1 cellular context compared by ENCODE assay signal in the genomic region with DNA sequence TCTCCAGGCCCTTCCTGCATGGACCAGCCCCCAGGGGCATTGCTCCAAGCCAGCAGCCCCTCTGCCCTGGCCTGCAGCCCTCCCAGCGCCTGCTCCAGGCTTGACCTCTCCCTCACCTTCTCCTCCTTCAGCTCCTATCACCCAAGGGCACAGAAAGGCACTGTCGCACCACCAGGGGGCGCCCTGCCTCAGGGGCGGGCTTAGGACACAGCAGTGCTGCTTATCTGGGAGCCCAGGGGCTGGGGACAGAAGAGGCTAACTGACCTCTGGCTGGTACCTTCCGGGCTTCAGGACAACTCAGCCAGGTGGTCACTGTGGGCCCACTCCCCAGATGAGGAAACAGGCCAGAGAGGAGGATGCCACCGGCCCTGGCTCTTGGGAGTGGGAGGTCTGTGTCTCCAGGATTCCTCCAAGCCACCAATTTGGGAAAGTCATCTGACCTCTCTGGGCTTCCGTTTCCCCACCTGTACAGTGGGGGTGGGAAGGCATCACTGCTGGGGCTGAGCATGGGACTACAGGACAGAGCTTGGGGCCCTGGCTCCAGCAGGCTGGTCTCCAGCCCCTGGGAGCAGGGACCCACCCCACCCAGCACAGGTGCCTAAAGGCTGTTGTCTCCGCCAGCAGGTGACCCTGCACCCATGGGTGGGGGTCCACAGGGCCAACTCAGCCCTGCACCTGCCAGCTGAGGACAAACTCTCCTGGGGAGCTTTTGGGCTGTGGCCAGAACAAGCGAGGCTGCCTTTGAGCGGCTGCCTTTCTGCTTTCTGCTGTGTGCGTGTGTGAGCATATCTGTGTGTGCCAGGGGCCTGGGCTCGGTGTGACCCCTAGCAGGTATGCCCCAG.
A peak's percentile ranks its signal among the peaks of the same experiment; 100 is the strongest.
TF ChIP-seq lines count a peak whose summit lies in the region.

No MANE protein-coding gene starts in this region.

TF ChIP-seq in HEK293, 187 proteins besides CTCF, POLR2A, EP300 and RAD21 (continued from another document):
- TF ChIP-seq, protein P1, sequence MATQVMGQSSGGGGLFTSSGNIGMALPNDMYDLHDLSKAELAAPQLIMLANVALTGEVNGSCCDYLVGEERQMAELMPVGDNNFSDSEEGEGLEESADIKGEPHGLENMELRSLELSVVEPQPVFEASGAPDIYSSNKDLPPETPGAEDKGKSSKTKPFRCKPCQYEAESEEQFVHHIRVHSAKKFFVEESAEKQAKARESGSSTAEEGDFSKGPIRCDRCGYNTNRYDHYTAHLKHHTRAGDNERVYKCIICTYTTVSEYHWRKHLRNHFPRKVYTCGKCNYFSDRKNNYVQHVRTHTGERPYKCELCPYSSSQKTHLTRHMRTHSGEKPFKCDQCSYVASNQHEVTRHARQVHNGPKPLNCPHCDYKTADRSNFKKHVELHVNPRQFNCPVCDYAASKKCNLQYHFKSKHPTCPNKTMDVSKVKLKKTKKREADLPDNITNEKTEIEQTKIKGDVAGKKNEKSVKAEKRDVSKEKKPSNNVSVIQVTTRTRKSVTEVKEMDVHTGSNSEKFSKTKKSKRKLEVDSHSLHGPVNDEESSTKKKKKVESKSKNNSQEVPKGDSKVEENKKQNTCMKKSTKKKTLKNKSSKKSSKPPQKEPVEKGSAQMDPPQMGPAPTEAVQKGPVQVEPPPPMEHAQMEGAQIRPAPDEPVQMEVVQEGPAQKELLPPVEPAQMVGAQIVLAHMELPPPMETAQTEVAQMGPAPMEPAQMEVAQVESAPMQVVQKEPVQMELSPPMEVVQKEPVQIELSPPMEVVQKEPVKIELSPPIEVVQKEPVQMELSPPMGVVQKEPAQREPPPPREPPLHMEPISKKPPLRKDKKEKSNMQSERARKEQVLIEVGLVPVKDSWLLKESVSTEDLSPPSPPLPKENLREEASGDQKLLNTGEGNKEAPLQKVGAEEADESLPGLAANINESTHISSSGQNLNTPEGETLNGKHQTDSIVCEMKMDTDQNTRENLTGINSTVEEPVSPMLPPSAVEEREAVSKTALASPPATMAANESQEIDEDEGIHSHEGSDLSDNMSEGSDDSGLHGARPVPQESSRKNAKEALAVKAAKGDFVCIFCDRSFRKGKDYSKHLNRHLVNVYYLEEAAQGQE (tag by site-specific recombination; IDR thresholded peaks at IDR 0.05): no peak
- TF ChIP-seq ZNF248 (tag by site-specific recombination; IDR thresholded peaks at IDR 0.05) (no peak), ZNF555 (tag by site-specific recombination; conservative IDR thresholded peaks at IDR 0.05) (no peak), ZNF121 (tag by site-specific recombination; IDR thresholded peaks at IDR 0.05) (no peak), ZSCAN30 (tag by site-specific recombination; IDR thresholded peaks at IDR 0.05) (peak; percentile 87; the same call in 1 of the 2 replicates), ZNF843 (tag by site-specific recombination; IDR thresholded peaks at IDR 0.05) (no peak), ZNF114 (tag by site-specific recombination; IDR thresholded peaks at IDR 0.05) (no peak), GFI1B (tag by site-specific recombination; IDR thresholded peaks at IDR 0.05) (no peak), ZNF501 (tag by site-specific recombination; IDR thresholded peaks at IDR 0.05) (0 out of 2 replicates have a peak, but pooled peaks have one; percentile 44), SALL2 (tag by site-specific recombination; IDR thresholded peaks at IDR 0.05; ENCODE audit: borderline replicate concordance) (no peak), ZNF560 (tag by site-specific recombination; IDR thresholded peaks at IDR 0.05; ENCODE audit: borderline replicate concordance) (no peak), ZNF37A (tag by site-specific recombination; IDR thresholded peaks at IDR 0.05) (no peak), SP3 (tag by site-specific recombination; IDR thresholded peaks at IDR 0.05) (peak; percentile 21; the same call in 1 of the 2 replicates), ZNF777 (tag by site-specific recombination; IDR thresholded peaks at IDR 0.05; ENCODE audit: borderline replicate concordance) (no peak), ZSCAN23 (tag by site-specific recombination; IDR thresholded peaks at IDR 0.05) (no peak), ZNF654 (tag by site-specific recombination; IDR thresholded peaks at IDR 0.05; ENCODE audit: low read depth) (peak; percentile 35), ZNF214 (tag by site-specific recombination; IDR thresholded peaks at IDR 0.05; ENCODE audit: borderline replicate concordance) (no peak), ZNF174 (tag by site-specific recombination; IDR thresholded peaks at IDR 0.05) (no peak), ZNF549 (tag by site-specific recombination; IDR thresholded peaks at IDR 0.05) (no peak), ZNF426 (tag by site-specific recombination; IDR thresholded peaks at IDR 0.05) (no peak), ZNF626 (tag by site-specific recombination; IDR thresholded peaks at IDR 0.05) (no peak), ZNF473 (tag by site-specific recombination; IDR thresholded peaks at IDR 0.05) (no peak), PRDM1 (tag by site-specific recombination; IDR thresholded peaks at IDR 0.05) (no peak), REPIN1 (tag by site-specific recombination; IDR thresholded peaks at IDR 0.05; ENCODE audit: low read depth) (no peak), ZNF670 (tag by site-specific recombination; IDR thresholded peaks at IDR 0.05; ENCODE audit: low read depth) (no peak), OSR2 (tag by site-specific recombination; IDR thresholded peaks at IDR 0.05) (peak; percentile 78), ZNF311 (tag by site-specific recombination; IDR thresholded peaks at IDR 0.05; ENCODE audit: borderline replicate concordance) (no peak), ZNF791 (tag by site-specific recombination; IDR thresholded peaks at IDR 0.05) (no peak)
- TF ChIP-seq, protein P2, sequence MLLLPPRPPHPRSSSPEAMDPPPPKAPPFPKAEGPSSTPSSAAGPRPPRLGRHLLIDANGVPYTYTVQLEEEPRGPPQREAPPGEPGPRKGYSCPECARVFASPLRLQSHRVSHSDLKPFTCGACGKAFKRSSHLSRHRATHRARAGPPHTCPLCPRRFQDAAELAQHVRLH (tag by site-specific recombination; IDR thresholded peaks at IDR 0.05): no peak
- TF ChIP-seq, protein P3, sequence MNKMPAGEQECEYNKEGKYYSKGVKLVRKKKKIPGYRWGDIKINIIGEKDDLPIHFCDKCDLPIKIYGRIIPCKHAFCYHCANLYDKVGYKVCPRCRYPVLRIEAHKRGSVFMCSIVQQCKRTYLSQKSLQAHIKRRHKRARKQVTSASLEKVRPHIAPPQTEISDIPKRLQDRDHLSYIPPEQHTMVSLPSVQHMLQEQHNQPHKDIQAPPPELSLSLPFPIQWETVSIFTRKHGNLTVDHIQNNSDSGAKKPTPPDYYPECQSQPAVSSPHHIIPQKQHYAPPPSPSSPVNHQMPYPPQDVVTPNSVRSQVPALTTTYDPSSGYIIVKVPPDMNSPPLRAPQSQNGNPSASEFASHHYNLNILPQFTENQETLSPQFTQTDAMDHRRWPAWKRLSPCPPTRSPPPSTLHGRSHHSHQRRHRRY (tag by site-specific recombination; IDR thresholded peaks at IDR 0.05): no peak
- TF ChIP-seq, protein P4, sequence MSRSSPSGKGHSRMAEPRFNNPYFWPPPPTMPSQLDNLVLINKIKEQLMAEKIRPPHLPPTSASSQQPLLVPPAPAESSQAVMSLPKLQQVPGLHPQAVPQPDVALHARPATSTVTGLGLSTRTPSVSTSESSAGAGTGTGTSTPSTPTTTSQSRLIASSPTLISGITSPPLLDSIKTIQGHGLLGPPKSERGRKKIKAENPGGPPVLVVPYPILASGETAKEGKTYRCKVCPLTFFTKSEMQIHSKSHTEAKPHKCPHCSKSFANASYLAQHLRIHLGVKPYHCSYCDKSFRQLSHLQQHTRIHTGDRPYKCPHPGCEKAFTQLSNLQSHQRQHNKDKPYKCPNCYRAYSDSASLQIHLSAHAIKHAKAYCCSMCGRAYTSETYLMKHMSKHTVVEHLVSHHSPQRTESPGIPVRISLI (tag by site-specific recombination; IDR thresholded peaks at IDR 0.05): no peak
